7 cellular contexts compared by ENCODE assay signal in genomic region chr1:22912311-22912710, GRCh38.
"Had no signal": no experiment of that assay in that cellular context is flagged by ENCODE, and none has a peak within 500 bp of the region (broad histone marks: within the 10 kb centered on the region; RNA-seq: fewer than 3 reads in every experiment).

No MANE protein-coding gene starts in this region.

- H3K27ac ChIP-seq: GM23248, KMS-11 had no signal

- H3K9ac ChIP-seq: GM23248, KMS-11 had no signal

- H2AFZ ChIP-seq: GM23248 had no signal

- H3K4me2 ChIP-seq: KMS-11 had no signal

- FAIRE-seq: HTR-8/SVneo had no signal

- DNase-seq: GM23248, GOT3, H9, HCEC 1CT, KBM-7 had no signal

- H3K4me3 ChIP-seq: GM23248 had no signal
